Comparison of ENCODE assay signal across 31 cellular contexts in genomic region chr11:115631609-115632008, GRCh38.
DNase-seq lines count a peak whose midpoint lies in the region; ATAC-seq, FAIRE-seq and TF ChIP-seq lines count a peak whose summit lies in the region.
"Had no signal": no experiment of that assay in that cellular context is flagged by ENCODE, and none has a peak within 500 bp of the region (broad histone marks: within the 10 kb centered on the region; RNA-seq: fewer than 3 reads in every experiment).

No MANE protein-coding gene starts in this region.

- FAIRE-seq in HepG2 (lab: Jason Lieb, UNC), result no peak
- no peak for FAIRE-seq in H1 (lab: Jason Lieb, UNC)
- FAIRE-seq: A204.1, A549, D721Med had no signal

- no peak overlapping the region for H2BK20ac ChIP-seq in H1 (ENCODE audit: low read length)

- peaks cover 16% of the 10 kb centered on the region for H3K4me1 ChIP-seq in HepG2 (ENCODE audit: insufficient read depth, low read length)
- no peaks in the 10 kb centered on the region for H3K4me1 ChIP-seq in right lobe of liver
- H3K4me1 ChIP-seq in H1 (replicated peaks in 1 of 4; ENCODE audit: control insufficient read depth in 3 of 4, insufficient read depth in 4 of 4, low read length in 3 of 4), result peaks cover 0 to 3% (median 1%) of the 10 kb centered on the region in 4 experiments; a peak in 6 of 7 replicates
- H3K4me1 ChIP-seq: A549; BLaER1; BLaER1 treated with 17β-estradiol and CSF1 and Interleukin-3, amounts not matched to agents 10 nM and 100 nM; Caco-2 had no signal

- H2AK5ac ChIP-seq in H1 (ENCODE audit: low read depth, low read length), result no peak overlapping the region

- H3K9me3 ChIP-seq in HepG2 (ENCODE audit: low read length), result no peaks in the 10 kb centered on the region
- no peaks in the 10 kb centered on the region for H3K9me3 ChIP-seq in right lobe of liver
- H3K9me3 ChIP-seq in H1 (ENCODE audit: insufficient read depth in 2 of 2, low read depth in 1 of 2, low read length in 1 of 2), result no peaks in the 10 kb centered on the region; a peak in 1 of 4 replicates
- H3K9me3 ChIP-seq: A549, BE2C, BLaER1, Caco-2 had no signal

- H3K4ac ChIP-seq in H1 (replicated peaks; ENCODE audit: insufficient read length, low read depth, low read length), result peak overlapping the region; percentile 25

- no peak overlapping the region for H3K27ac ChIP-seq in HepG2 (ENCODE audit: extremely low read length, insufficient read depth, low read length)
- H3K27ac ChIP-seq in right lobe of liver, result no peak overlapping the region
- H3K27ac ChIP-seq in H1 (ENCODE audit: low read depth, low read length), result no peak overlapping the region
- H3K27ac ChIP-seq: 22Rv1; A549; BLaER1; BLaER1 treated with 17β-estradiol and CSF1 and Interleukin-3, amounts not matched to agents 10 nM and 100 nM; C4-2B had no signal

- H2BK120ac ChIP-seq in H1 (replicated peaks; ENCODE audit: low read depth, low read length), result no peak overlapping the region

- H2BK15ac ChIP-seq in H1 (ENCODE audit: low read length), result no peak overlapping the region

- TF ChIP-seq POLR2A in HepG2 (IDR thresholded peaks at IDR 0.05; ENCODE audit: insufficient read depth in 1 of 2, low read depth in 2 of 2, low read length in 2 of 2) (no peak), right lobe of liver (IDR thresholded peaks at IDR 0.05) (no peak), H1 (IDR thresholded peaks at IDR 0.05; ENCODE audit: control extremely low read depth in 1 of 2, low read depth in 2 of 2, low read length in 2 of 2) (no peak)

- CTCF ChIA-PET in HepG2 (lab: Yijun Ruan, JAX; ENCODE audit: low intra/inter-chr PET ratio, low total read pairs) (no interaction called here), H1 (lab: Charles Lee; ENCODE audit: partially characterized antibody) (interaction anchor here (0.7 to 1.3 kb wide), 3 partner anchors 26 to 307 kb away, joined by 3 to 4 read pairs (median 3); no protein-coding TSS in a partner anchor)

- intact Hi-C loops in HepG2 (cut with micrococcal nuclease; ENCODE audit: unreplicated experiment) (no loop called here), right lobe of liver (cut with DNase I) (no loop called here)

- H2AFZ ChIP-seq in HepG2 (ENCODE audit: low read length) (no peak overlapping the region), H1 (ENCODE audit: low read length) (no peak overlapping the region)

- TF ChIP-seq EP300 in HepG2 (IDR thresholded peaks at IDR 0.05; ENCODE audit: low read depth in 2 of 2, low read length in 2 of 2) (peak in 1 of 2 experiments; percentile 26; a peak in 1 of 4 replicates), HepG2 (CRISPR knock-in tag; IDR thresholded peaks at IDR 0.05; ENCODE audit: borderline replicate concordance) (no peak), H1 (IDR thresholded peaks at IDR 0.05; ENCODE audit: borderline replicate concordance in 1 of 2, low read depth in 2 of 2, low read length in 2 of 2) (no peak)

- WGBS in HepG2 (ENCODE audit: low lambda C conversion rate), result 0% methylated on average over 3 of the region's 4 CpGs
- 39% methylated on average over 3 of the region's 4 CpGs for WGBS in right lobe of liver (ENCODE audit: insufficient coverage, low coverage, low lambda C conversion rate, missing lambda C conversion rate)
- WGBS in H1 (ENCODE audit: extremely low coverage in 1 of 2, insufficient coverage in 1 of 2, insufficient read length in 1 of 2, insufficient replicate concordance in 2 of 2, low coverage in 1 of 2, low lambda C conversion rate in 2 of 2, missing lambda C conversion rate in 1 of 2), 2 experiments, result 89% methylated on average over 4 of the region's 4 CpGs; no CpG with 5 or more reads in 1 of the 2 experiments

- peaks cover 0 to 4% of the 10 kb centered on the region in 2 experiments; a peak in 2 of 5 replicates for H3K27me3 ChIP-seq in HepG2 (ENCODE audit: control insufficient read depth in 1 of 2, insufficient read depth in 2 of 2, low read length in 2 of 2)
- no peaks in the 10 kb centered on the region for H3K27me3 ChIP-seq in right lobe of liver
- H3K27me3 ChIP-seq in H1 (replicated peaks in 1 of 4; ENCODE audit: control insufficient read depth in 3 of 4, extremely low read depth in 1 of 4, insufficient read depth in 3 of 4, low read length in 3 of 4), result peaks cover 0 to 2% (median 0%) of the 10 kb centered on the region in 4 experiments; a peak in 1 of 7 replicates
- H3K27me3 ChIP-seq: BE2C; BLaER1; BLaER1 treated with 17β-estradiol and CSF1 and Interleukin-3, amounts not matched to agents 10 nM and 100 nM had no signal

- H3K36me3 ChIP-seq in HepG2 (replicated peaks in 1 of 2; ENCODE audit: control insufficient read depth in 1 of 2, insufficient read depth in 2 of 2, low read length in 2 of 2), result no peaks in the 10 kb centered on the region
- no peaks in the 10 kb centered on the region for H3K36me3 ChIP-seq in right lobe of liver
- H3K36me3 ChIP-seq in H1 (ENCODE audit: control insufficient read depth in 2 of 4, insufficient read depth in 4 of 4, low read length in 3 of 4), result no peaks in the 10 kb centered on the region
- H3K36me3 ChIP-seq: BE2C; BLaER1; BLaER1 treated with 17β-estradiol and CSF1 and Interleukin-3, amounts not matched to agents 10 nM and 100 nM had no signal

- H3K18ac ChIP-seq in H1 (ENCODE audit: extremely low read depth, low read length), result no peak overlapping the region

- H3K9ac ChIP-seq in HepG2 (ENCODE audit: insufficient read depth, low read depth, low read length) (no peak overlapping the region), H1 (replicated peaks in 1 of 4; ENCODE audit: extremely low read depth in 1 of 4, low read depth in 3 of 4, low read length in 3 of 4) (no peak overlapping the region)
- H3K9ac ChIP-seq: BLaER1; BLaER1 treated with 17β-estradiol and CSF1 and Interleukin-3, amounts not matched to agents 10 nM and 100 nM had no signal

- in situ Hi-C loops in HepG2 (cut with HindIII; ENCODE audit: extremely low pct_ligation_motif_present, low pct_unique_long_range_greater_than_20kb), result no loop called here

- TF ChIP-seq RAD21 in HepG2 (CRISPR knock-in tag; IDR thresholded peaks at IDR 0.05) (no peak), H1 (IDR thresholded peaks at IDR 0.05 in 1 of 2, conservative IDR thresholded peaks at IDR 0.05 in 1 of 2; ENCODE audit: low read depth in 2 of 2, low read length in 2 of 2) (no peak)

- H4K91ac ChIP-seq in H1 (replicated peaks; ENCODE audit: insufficient read length, low read length), result peak overlapping the region; percentile 47

- peak; percentile 24 for DNase-seq in HepG2 (ENCODE audit: low spot score)
- DNase-seq in right lobe of liver, result no peak
- no peak for DNase-seq in H1 (ENCODE audit: low read depth in 1 of 2, low spot score in 2 of 2)
- DNase-seq: 8988T; ACHN; AML-193; BE2C; C1 segment of cervical spinal cord; Caco-2; Calu3; CD4-positive, alpha-beta memory T cell; CD4-positive, alpha-beta T cell; CD4-positive, CD25-positive, alpha-beta regulatory T cell; CD8-positive, alpha-beta memory T cell; CD8-positive, alpha-beta T cell; COR-L47; DMS 273 treated with DMSO at 0.1 percent for 48 hours; DMS153; DMS53; DMS79; DMS79 treated with DMSO at 0.1 percent for 48 hours; DND-41; EL had no signal

- POLR2A ChIA-PET in HepG2 (lab: Yijun Ruan, JAX) (no interaction called here), H1 (lab: Charles Lee; ENCODE audit: partially characterized antibody) (no interaction called here)

- no peaks in the 10 kb centered on the region for H3K79me1 ChIP-seq in H1 (ENCODE audit: low read depth, low read length)

- TF ChIP-seq CTCF in HepG2 (CRISPR knock-in tag; IDR thresholded peaks at IDR 0.05) (no peak), right lobe of liver (IDR thresholded peaks at IDR 0.05) (no peak), H1 (IDR thresholded peaks at IDR 0.05; ENCODE audit: control extremely low read depth in 1 of 3, insufficient read depth in 1 of 3, low read depth in 1 of 3, low read length in 3 of 3) (no peak)

- no peaks in the 10 kb centered on the region for H4K20me1 ChIP-seq in HepG2 (ENCODE audit: insufficient read depth, low read length)
- no peaks in the 10 kb centered on the region for H4K20me1 ChIP-seq in H1 (replicated peaks in 1 of 2; ENCODE audit: control insufficient read depth in 1 of 2, insufficient read depth in 2 of 2, low read length in 2 of 2)
- H4K20me1 ChIP-seq: BLaER1; BLaER1 treated with 17β-estradiol and CSF1 and Interleukin-3, amounts not matched to agents 10 nM and 100 nM had no signal

- H4K5ac ChIP-seq in H1 (ENCODE audit: insufficient read length, low read depth, low read length), result no peak overlapping the region

- no peak overlapping the region for H4K8ac ChIP-seq in H1 (ENCODE audit: extremely low read depth, insufficient read depth, low read length)

- H3K56ac ChIP-seq in H1 (replicated peaks; ENCODE audit: insufficient read length, low read depth, low read length), result no peak overlapping the region

- H3K23me2 ChIP-seq in H1 (ENCODE audit: low read depth, low read length), result no peaks in the 10 kb centered on the region

- BruUV-seq in HepG2 (replicated peaks; lab: Mats Ljungman, UMichigan), result no TSS peak

- H3K4me2 ChIP-seq in HepG2 (ENCODE audit: low read depth, low read length) (no peak overlapping the region), H1 (ENCODE audit: insufficient read depth in 1 of 2, low read depth in 2 of 2, low read length in 2 of 2) (no peak overlapping the region)
- H3K4me2 ChIP-seq: A549; BLaER1; BLaER1 treated with 17β-estradiol and CSF1 and Interleukin-3, amounts not matched to agents 10 nM and 100 nM had no signal

- no peak overlapping the region for H3K23ac ChIP-seq in H1 (ENCODE audit: insufficient read length)

- H3K14ac ChIP-seq in H1 (ENCODE audit: insufficient read length), result no peak overlapping the region

- H2BK12ac ChIP-seq in H1 (ENCODE audit: low read depth, low read length), result no peak overlapping the region

- no peaks in the 10 kb centered on the region for H3K79me2 ChIP-seq in HepG2 (ENCODE audit: insufficient read depth, low read length)
- H3K79me2 ChIP-seq in H1 (ENCODE audit: control insufficient read depth in 1 of 2, insufficient read depth in 2 of 2, low read length in 2 of 2), result no peaks in the 10 kb centered on the region

- no peak overlapping the region for H2BK5ac ChIP-seq in H1 (ENCODE audit: low read depth, low read length)

- ATAC-seq in HepG2 (peak; percentile 57), right lobe of liver (no peak), GM19455 (IDR thresholded peaks at IDR 0.05; ENCODE audit: unreplicated experiment) (no peak)
- ATAC-seq: A549; CD8-positive, alpha-beta T cell had no signal

- H3K4me3 ChIP-seq in HepG2 (replicated peaks in 1 of 3; ENCODE audit: insufficient read depth in 1 of 3, low read depth in 2 of 3, low read length in 3 of 3) (no peak overlapping the region), right lobe of liver (no peak overlapping the region), H1 (ENCODE audit: extremely low read depth in 1 of 4, insufficient read depth in 2 of 4, low read depth in 3 of 4, low read length in 4 of 4) (no peak overlapping the region)
- H3K4me3 ChIP-seq: A549; BLaER1; BLaER1 treated with 17β-estradiol and CSF1 and Interleukin-3, amounts not matched to agents 10 nM and 100 nM had no signal

TF ChIP-seq in HepG2, 621 proteins besides CTCF, POLR2A, EP300 and RAD21 (continues in another document):
- no peak for TF ChIP-seq ZNF235 (CRISPR knock-in tag; IDR thresholded peaks at IDR 0.05; ENCODE audit: borderline replicate concordance)
- TF ChIP-seq ETV5 (CRISPR knock-in tag; IDR thresholded peaks at IDR 0.05; ENCODE audit: borderline replicate concordance), result peak; percentile 8; the same call in 1 of the 2 replicates

TF ChIP-seq in H1, 55 proteins besides CTCF, POLR2A, EP300 and RAD21 (continues in another document):
- TF ChIP-seq JUN (IDR thresholded peaks at IDR 0.05; ENCODE audit: low read depth, low read length), result no peak
